ENCODE assay signal across 22 cellular contexts in the genomic region with DNA sequence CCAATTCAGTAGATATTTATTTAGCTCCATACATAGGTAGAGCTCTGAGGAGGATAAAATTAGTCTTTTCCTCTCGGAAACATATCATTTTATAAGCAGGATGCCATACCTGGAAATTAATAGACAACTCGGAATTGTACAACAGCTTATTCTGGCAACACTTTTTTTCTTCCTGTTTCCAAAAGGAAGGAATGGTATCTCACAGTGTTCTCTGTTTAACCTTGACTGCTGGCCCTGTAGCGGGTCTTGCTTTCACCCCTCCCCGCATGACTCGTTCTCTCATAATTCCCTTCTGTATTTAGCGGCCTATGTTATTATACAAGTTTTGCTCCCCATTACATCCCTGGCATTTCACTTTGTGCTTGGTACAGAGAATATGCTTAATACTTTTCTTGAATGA. TPM values are rescaled to one million over a fixed set of nuclear protein-coding genes. Genes with fewer than 3 reads are reported as not detected.
A peak's percentile ranks its signal among the peaks of the same experiment; 100 is the strongest.
DNase-seq lines count a peak whose midpoint lies in the region; ATAC-seq, FAIRE-seq and TF ChIP-seq lines count a peak whose summit lies in the region.
"Had no signal": no experiment of that assay in that cellular context is flagged by ENCODE, and none has a peak within 500 bp of the region (broad histone marks: within the 10 kb centered on the region; RNA-seq: fewer than 3 reads in every experiment).

No MANE protein-coding gene starts in this region.

- H3K27me3 ChIP-seq in IMR-90 (ENCODE audit: control insufficient read depth, insufficient read depth, low read length), result no peaks in the 10 kb centered on the region
- no peaks in the 10 kb centered on the region for H3K27me3 ChIP-seq in breast epithelium
- no peaks in the 10 kb centered on the region for H3K27me3 ChIP-seq in HepG2 (ENCODE audit: control insufficient read depth in 1 of 2, insufficient read depth in 2 of 2, low read length in 2 of 2)
- no peaks in the 10 kb centered on the region for H3K27me3 ChIP-seq in suprapubic skin
- no peaks in the 10 kb centered on the region for H3K27me3 ChIP-seq in left ventricle myocardium inferior (ENCODE audit: low read depth)
- no peaks in the 10 kb centered on the region for H3K27me3 ChIP-seq in small intestine (ENCODE audit: control insufficient read depth in 2 of 2, insufficient read depth in 2 of 2, low read length in 2 of 2)
- H3K27me3 ChIP-seq: BE2C, body of pancreas, sigmoid colon had no signal

- H3K23ac ChIP-seq in IMR-90 (ENCODE audit: low read depth, low read length), result no peak overlapping the region

- H2BK20ac ChIP-seq in IMR-90 (ENCODE audit: low read depth, low read length), result peak overlapping the region; percentile 66

- TF ChIP-seq RAD21 in IMR-90 (IDR thresholded peaks at IDR 0.05; ENCODE audit: low read length) (no peak), HepG2 (CRISPR knock-in tag; IDR thresholded peaks at IDR 0.05) (no peak)

- H3K4ac ChIP-seq in IMR-90 (ENCODE audit: low read depth, low read length), result peak overlapping the region; percentile 50

- H4K20me1 ChIP-seq in IMR-90 (ENCODE audit: insufficient read depth, low read length) (no peaks in the 10 kb centered on the region), HepG2 (ENCODE audit: insufficient read depth, low read length) (no peaks in the 10 kb centered on the region)

- H2AK5ac ChIP-seq in IMR-90 (ENCODE audit: low read depth, low read length), result no peak overlapping the region

- BruUV-seq in IMR-90 (replicated peaks; lab: Mats Ljungman, UMichigan), result no TSS peak
- no TSS peak for BruUV-seq in HepG2 (replicated peaks; lab: Mats Ljungman, UMichigan)

- H4K5ac ChIP-seq in IMR-90 (ENCODE audit: low read depth, low read length), result peak overlapping the region; percentile 75; the same call in 1 of the 2 replicates

- H2AK9ac ChIP-seq in IMR-90 (replicated peaks; ENCODE audit: low read depth, low read length, poor library complexity), result no peak overlapping the region

- TF ChIP-seq CTCF in IMR-90 (conservative IDR thresholded peaks at IDR 0.05; ENCODE audit: low read depth, low read length), result no peak
- no peak for TF ChIP-seq CTCF in breast epithelium (IDR thresholded peaks at IDR 0.05)
- no peak for TF ChIP-seq CTCF in HepG2 (CRISPR knock-in tag; IDR thresholded peaks at IDR 0.05)
- TF ChIP-seq CTCF in suprapubic skin (IDR thresholded peaks at IDR 0.05), result no peak
- no peak for TF ChIP-seq CTCF in left ventricle myocardium inferior (IDR thresholded peaks at IDR 0.05; ENCODE audit: borderline replicate concordance)

- H2AFZ ChIP-seq in IMR-90 (replicated peaks; ENCODE audit: low read length, poor library complexity) (no peak overlapping the region), HepG2 (ENCODE audit: low read length) (no peak overlapping the region)

- no peak overlapping the region; the same call in 1 of the 2 replicates for H4K91ac ChIP-seq in IMR-90 (ENCODE audit: insufficient read depth, low read depth, low read length)

- intact Hi-C loops in IMR-90 (cut with micrococcal nuclease) (loop anchor here (5.0 kb wide), 2 partner anchors 87 to 107 kb away; no protein-coding TSS in a partner anchor), breast epithelium (cut with DNase I; ENCODE audit: low total_unique reads) (no loop called here), HepG2 (cut with micrococcal nuclease; ENCODE audit: unreplicated experiment) (loop anchor here (2.0 kb wide), 1 partner anchor 60 kb away; no protein-coding TSS in a partner anchor), left ventricle myocardium inferior (cut with micrococcal nuclease) (no loop called here)

- H3K79me1 ChIP-seq in IMR-90 (ENCODE audit: low read depth in 1 of 2, low read length in 2 of 2), result no peaks in the 10 kb centered on the region

- no peak overlapping the region for H3K4me3 ChIP-seq in IMR-90 (ENCODE audit: insufficient read depth, low read depth, low read length)
- H3K4me3 ChIP-seq in breast epithelium, result no peak overlapping the region
- H3K4me3 ChIP-seq in HepG2 (replicated peaks in 1 of 3; ENCODE audit: insufficient read depth in 1 of 3, low read depth in 2 of 3, low read length in 3 of 3), result no peak overlapping the region
- H3K4me3 ChIP-seq in suprapubic skin, result no peak overlapping the region
- no peak overlapping the region for H3K4me3 ChIP-seq in left ventricle myocardium inferior
- no peak overlapping the region for H3K4me3 ChIP-seq in small intestine (ENCODE audit: low read depth in 1 of 2, low read length in 2 of 2)
- H3K4me3 ChIP-seq: body of pancreas, sigmoid colon, thoracic aorta had no signal

- DNase-seq in IMR-90 (no peak), breast epithelium (ENCODE audit: low spot score in 2 of 2) (no peak), HepG2 (ENCODE audit: low spot score) (peak; percentile 44), suprapubic skin (ENCODE audit: low spot score in 2 of 2) (no peak), SHP77 (lab: John Stamatoyannopoulos, UW) (no peak), left ventricle myocardium inferior (no peak), small intestine (no peak), hepatic stellate cell (ENCODE audit: low spot score) (no peak)
- DNase-seq: activated CD4-positive, alpha-beta T cell treated with anti-CD3 and anti-CD28 coated beads, Interleukin-2, amount 50 U/mL, for 4 hours; activated naive CD4-positive, alpha-beta T cell treated with anti-CD3 and anti-CD28 coated beads for 36 hours; BE2C; GDM1; hippocampal formation; NCI-H1417; NCI-H2171; occipital lobe; sigmoid colon; stimulated activated CD4-positive, alpha-beta T cell treated with anti-CD3 and anti-CD28 coated beads, Interleukin-4, amount 100 ng/mL, for 4 hours; stimulated activated CD8-positive, alpha-beta memory T cell treated with anti-CD3 and anti-CD28 coated beads, Interleukin-4, amount 100 ng/mL, for 48 hours had no signal

- H3K9ac ChIP-seq in IMR-90 (ENCODE audit: low read depth, low read length), result no peak overlapping the region
- no peak overlapping the region; the same call in 1 of the 2 replicates for H3K9ac ChIP-seq in HepG2 (ENCODE audit: insufficient read depth, low read depth, low read length)

- H3K18ac ChIP-seq in IMR-90 (ENCODE audit: low read depth, low read length), result peak overlapping the region; percentile 95

- H3K27ac ChIP-seq in IMR-90 (ENCODE audit: insufficient read depth, low read length) (peak overlapping the region; percentile 63), breast epithelium (peak overlapping the region; percentile 33 to 83), HepG2 (ENCODE audit: extremely low read length, insufficient read depth, low read length) (peak overlapping the region; percentile 57), suprapubic skin (peak overlapping the region; percentile 43), left ventricle myocardium inferior (replicated peaks) (no peak overlapping the region), small intestine (ENCODE audit: low read depth in 1 of 2, low read length in 1 of 2) (no peak overlapping the region)
- H3K27ac ChIP-seq: thoracic aorta had no signal

- TF ChIP-seq EP300 in HepG2 (IDR thresholded peaks at IDR 0.05; ENCODE audit: low read depth in 2 of 2, low read length in 2 of 2), result no peak
- TF ChIP-seq EP300 in HepG2 (CRISPR knock-in tag; IDR thresholded peaks at IDR 0.05; ENCODE audit: borderline replicate concordance), result no peak
- TF ChIP-seq EP300 in suprapubic skin (IDR thresholded peaks at IDR 0.05), result no peak

- H3K56ac ChIP-seq in IMR-90 (ENCODE audit: extremely low read depth, insufficient read depth, low read length), result no peak overlapping the region

- peak overlapping the region; percentile 10 for H3K14ac ChIP-seq in IMR-90 (replicated peaks; ENCODE audit: low read depth, low read length)

- in situ Hi-C loops in IMR-90 (cut with MboI; ENCODE audit: low sequenced_read_pairs), result no loop called here
- in situ Hi-C loops in HepG2 (cut with HindIII; ENCODE audit: extremely low pct_ligation_motif_present, low pct_unique_long_range_greater_than_20kb), result no loop called here

- H3K9me3 ChIP-seq in IMR-90 (ENCODE audit: control insufficient read depth, insufficient read depth, low read length) (no peaks in the 10 kb centered on the region), breast epithelium (no peaks in the 10 kb centered on the region), HepG2 (ENCODE audit: low read length) (no peaks in the 10 kb centered on the region), suprapubic skin (no peaks in the 10 kb centered on the region), left ventricle myocardium inferior (replicated peaks) (no peaks in the 10 kb centered on the region), small intestine (ENCODE audit: control insufficient read depth, low read depth) (no peaks in the 10 kb centered on the region)
- H3K9me3 ChIP-seq: BE2C, body of pancreas, sigmoid colon, thoracic aorta had no signal

- H3K4me1 ChIP-seq in IMR-90 (ENCODE audit: control insufficient read depth, insufficient read depth, low read length) (peaks cover 6% of the 10 kb centered on the region), breast epithelium (no peaks in the 10 kb centered on the region), HepG2 (ENCODE audit: insufficient read depth, low read length) (peaks cover 72% of the 10 kb centered on the region), suprapubic skin (peaks cover 25% of the 10 kb centered on the region), left ventricle myocardium inferior (no peaks in the 10 kb centered on the region), small intestine (ENCODE audit: control insufficient read depth in 2 of 2, insufficient read depth in 1 of 2, low read depth in 1 of 2, low read length in 1 of 2) (no peaks in the 10 kb centered on the region)
- H3K4me1 ChIP-seq: BE2C, sigmoid colon had no signal

- H4K8ac ChIP-seq in IMR-90 (ENCODE audit: low read depth in 2 of 2, low read length in 2 of 2), result peak overlapping the region; percentile 11 to 40; a peak in 2 of 4 replicates

- peak overlapping the region; percentile 55 for H2BK5ac ChIP-seq in IMR-90 (ENCODE audit: low read depth, low read length, poor library complexity, severe bottlenecking)

- POLR2A ChIA-PET in IMR-90 (lab: Charles Lee; ENCODE audit: unreplicated experiment) (interaction anchor here (0.7 kb wide), 1 partner anchor 9 kb away, joined by 4 read pairs; no protein-coding TSS in a partner anchor), HepG2 (lab: Yijun Ruan, JAX) (interaction anchor here (0.9 to 2.1 kb wide), 6 partner anchors 10 to 104 kb away, joined by 3 to 21 read pairs (median 7); no protein-coding TSS in a partner anchor)

- H2BK120ac ChIP-seq in IMR-90 (ENCODE audit: low read depth, low read length), result peak overlapping the region; percentile 13; the same call in 1 of the 2 replicates

- H3K36me3 ChIP-seq in IMR-90 (ENCODE audit: control insufficient read depth, insufficient read depth, low read length), result no peaks in the 10 kb centered on the region
- H3K36me3 ChIP-seq in breast epithelium, result no peaks in the 10 kb centered on the region
- no peaks in the 10 kb centered on the region; a peak in 1 of 5 replicates for H3K36me3 ChIP-seq in HepG2 (replicated peaks in 1 of 2; ENCODE audit: control insufficient read depth in 1 of 2, insufficient read depth in 2 of 2, low read length in 2 of 2)
- no peaks in the 10 kb centered on the region for H3K36me3 ChIP-seq in suprapubic skin
- no peaks in the 10 kb centered on the region for H3K36me3 ChIP-seq in left ventricle myocardium inferior
- no peaks in the 10 kb centered on the region for H3K36me3 ChIP-seq in small intestine (ENCODE audit: control insufficient read depth in 2 of 2, insufficient read depth in 2 of 2, low read length in 2 of 2)
- H3K36me3 ChIP-seq: BE2C, sigmoid colon, thoracic aorta had no signal

- H3K79me2 ChIP-seq in HepG2 (ENCODE audit: insufficient read depth, low read length), result peaks cover 17% of the 10 kb centered on the region

- CTCF ChIA-PET in IMR-90 (lab: Yijun Ruan, JAX), result interaction anchor here (0.5 to 1.5 kb wide), 2 partner anchors 183 to 192 kb away, joined by 3 to 4 read pairs; no protein-coding TSS in a partner anchor
- CTCF ChIA-PET in HepG2 (lab: Yijun Ruan, JAX; ENCODE audit: low intra/inter-chr PET ratio, low total read pairs), result no interaction called here

- dilution Hi-C loops in IMR-90 (cut with HindIII; ENCODE audit: low sequenced_read_pairs, unreplicated experiment), result no loop called here

- no peak for ATAC-seq in IMR-90 (ENCODE audit: low read depth)
- ATAC-seq in HepG2, result no peak

- H3K9me1 ChIP-seq in IMR-90 (ENCODE audit: insufficient read depth, low read length), result 0 out of 2 replicates have a peak, but pooled peaks cover 2% of the 10 kb centered on the region

- WGBS in IMR-90 (ENCODE audit: extremely low coverage in 2 of 2, insufficient read length in 1 of 2), 2 experiments, result 100% methylated on average over 2 of the region's 6 CpGs; no CpG with 5 or more reads in 1 of the 2 experiments
- 92% methylated on average over 6 of the region's 6 CpGs for WGBS in HepG2 (ENCODE audit: low lambda C conversion rate)
- 88% methylated on average over 6 of the region's 6 CpGs for WGBS in suprapubic skin
- 88 to 91% (median 90%) methylated on average over 6 of the region's 6 CpGs for WGBS in small intestine, 3 donors

- peak overlapping the region; percentile 88; the same call in 2 of the 3 replicates for H2BK15ac ChIP-seq in IMR-90 (ENCODE audit: low read depth, low read length)

- TF ChIP-seq POLR2A in IMR-90 (IDR thresholded peaks at IDR 0.05; ENCODE audit: low read depth, low read length) (no peak), breast epithelium (IDR thresholded peaks at IDR 0.05) (no peak), HepG2 (IDR thresholded peaks at IDR 0.05; ENCODE audit: insufficient read depth in 1 of 2, low read depth in 2 of 2, low read length in 2 of 2) (no peak), suprapubic skin (IDR thresholded peaks at IDR 0.05) (no peak)

- FAIRE-seq in HepG2 (lab: Jason Lieb, UNC), result no peak
- no peak for FAIRE-seq in small intestine (lab: Jason Lieb, UNC)
- FAIRE-seq: RCC 7860 had no signal

- H3K4me2 ChIP-seq in IMR-90 (ENCODE audit: low read depth, low read length), result no peak overlapping the region
- H3K4me2 ChIP-seq in HepG2 (ENCODE audit: low read depth, low read length), result peak overlapping the region; percentile 10; the same call in 1 of the 2 replicates

RNA-seq across cellular contexts. Expression of gene KYNU, which starts 2.5 kb away (rescaled TPM):
- total RNA-seq in IMR-90 (2012; rRNA removed) (2.2 and 2.9 TPM in 2 replicates), breast epithelium (10 to 100 TPM in 2 of 3 donors, 1 to 10 TPM in 1; 6.9 to 13.1 (median 11.7) TPM), HepG2 (2016; rRNA removed; fragmentation: Illumina TruSeq; extraction: Trizol) (68.6 and 98.2 TPM in 2 replicates), suprapubic skin (1 to 10 TPM in 3 of 4 donors, under 1 TPM in 1; 0.29 to 3.9 (median 2.0) TPM), left ventricle myocardium inferior (1.0 TPM)
- polyA plus RNA-seq in IMR-90 (2012; rRNA removed) (0.53 and 0.75 TPM in 2 replicates), HepG2 (2011; rRNA removed) (13.7 and 21.9 TPM in 2 replicates), small intestine (1 to 10 TPM in 2 of 3 donors, under 1 TPM in 1; 0.67 to 2.2 (median 1.9) TPM)
- polyA plus RNA-seq in IMR-90 (2012; cell fraction: cytosol; rRNA removed), result 0.13 and 0.26 TPM in 2 replicates
- polyA plus RNA-seq in IMR-90 (2012; cell fraction: nucleus; rRNA removed; ENCODE audit: low replicate concordance), result 0.04 and 0.56 TPM in 2 replicates
- total RNA-seq in HepG2 (2016; cell fraction: cytosol; rRNA removed; fragmentation: Illumina TruSeq; extraction: Trizol; ENCODE audit: low read depth), result 11.5 and 14.9 TPM in 2 replicates
- total RNA-seq in HepG2 (2016; cell fraction: insoluble cytoplasmic fraction; rRNA removed; fragmentation: Illumina TruSeq; extraction: Trizol), result 70.0 and 103 TPM in 2 replicates
- 26.4 and 34.0 TPM in 2 replicates for total RNA-seq in HepG2 (2016; cell fraction: membrane; rRNA removed; fragmentation: Illumina TruSeq; extraction: Trizol)
- total RNA-seq in HepG2 (2016; cell fraction: nucleus; rRNA removed; fragmentation: Illumina TruSeq; extraction: Trizol), result 60.4 and 62.1 TPM in 2 replicates
- 11.5 and 15.4 TPM in 2 replicates for polyA plus RNA-seq in HepG2 (2011; cell fraction: cytosol; rRNA removed)
- polyA plus RNA-seq in HepG2 (2011; cell fraction: nucleus; rRNA removed), result 4.5 and 5.2 TPM in 2 replicates
- 31.0 and 46.5 TPM in 2 replicates for polyA plus RNA-seq in HepG2 (2012)
- polyA plus RNA-seq in HepG2 (2016; cell fraction: cytosol; fragmentation: Illumina TruSeq; extraction: Trizol; ENCODE audit: low read depth), result 10.7 and 10.8 TPM in 2 replicates
- polyA plus RNA-seq in HepG2 (2016; cell fraction: insoluble cytoplasmic fraction; fragmentation: Illumina TruSeq; extraction: Trizol; ENCODE audit: low read depth), result 71.6 and 79.6 TPM in 2 replicates
- polyA plus RNA-seq in HepG2 (2016; cell fraction: membrane; fragmentation: Illumina TruSeq; extraction: Trizol; ENCODE audit: low read depth), result 15.4 and 19.8 TPM in 2 replicates
- 27.3 and 28.7 TPM in 2 replicates for polyA plus RNA-seq in HepG2 (2016; cell fraction: nucleus; fragmentation: Illumina TruSeq; extraction: Trizol; ENCODE audit: insufficient read depth, low read depth)
- polyA minus RNA-seq in HepG2 (2011; rRNA and poly(A)+ RNA removed; ENCODE audit: low replicate concordance), result 7.0 and 141 TPM in 2 replicates
- polyA minus RNA-seq in HepG2 (2011; cell fraction: cytosol; rRNA and poly(A)+ RNA removed), result 13.4 and 17.7 TPM in 2 replicates
- polyA minus RNA-seq in HepG2 (2011; cell fraction: nucleus; rRNA and poly(A)+ RNA removed), result 98.0 and 107 TPM in 2 replicates
- total RNA-seq: activated naive CD4-positive, alpha-beta T cell treated with anti-CD3 and anti-CD28 coated beads for 36 hours had no signal

Comparison
In these comparisons a context has a peak if more than half of its experiments do, and no peak if none do; other contexts are left out.
1. H3K27ac ChIP-seq: peak in IMR-90 (single experiment), breast epithelium (2 of 2), HepG2 (single experiment) and suprapubic skin (single experiment); none in left ventricle myocardium inferior (single experiment) and small intestine (0 of 2).
2. intact Hi-C loops: an anchor here in IMR-90 (5.0 kb wide) and HepG2 (2.0 kb wide); none called in breast epithelium and left ventricle myocardium inferior.